ENCODE assay signal across 17 cellular contexts in the genomic region with DNA sequence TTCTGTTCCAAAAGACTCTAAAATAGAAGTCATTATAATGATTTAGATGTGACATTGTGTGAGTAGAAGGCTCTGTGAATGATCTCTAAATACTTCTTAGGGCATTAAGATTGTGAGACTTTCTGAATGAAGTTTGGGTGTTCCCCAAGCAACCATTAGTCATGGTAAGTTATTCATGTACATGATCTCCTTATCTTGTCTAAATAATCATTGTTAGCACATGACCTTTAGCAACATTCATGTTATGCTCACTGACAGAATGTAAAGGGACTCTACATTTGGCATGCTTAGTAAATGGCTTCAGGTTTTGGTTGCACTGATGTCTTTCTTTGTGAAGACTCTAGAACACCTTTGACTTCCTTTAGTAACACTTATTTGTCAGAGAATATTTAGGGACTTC.
"Had no signal": no experiment of that assay in that cellular context is flagged by ENCODE, and none has a peak within 500 bp of the region (broad histone marks: within the 10 kb centered on the region; RNA-seq: fewer than 3 reads in every experiment).

No MANE protein-coding gene starts in this region.

- H3K27ac Mint-ChIP-seq: activated naive CD8-positive, alpha-beta T cell treated with anti-CD3 and anti-CD28 coated beads, Interleukin-2, amount 10 ng/mL, durations not matched to agents 7 days and 5 days; memory B cell; natural killer cell; stimulated activated effector memory CD8-positive, alpha-beta T cell treated with anti-CD3 and anti-CD28 coated beads, Interleukin-12 subunit alpha, Interleukin-12 subunit beta, amount 100 ng/mL, for 72 hours had no signal

- H3K4me2 ChIP-seq: smooth muscle cell had no signal

- H3K4me3 ChIP-seq: left lung, smooth muscle cell, thyroid gland had no signal

- H3K4me1 ChIP-seq: left lung, thyroid gland had no signal

- H3K27me3 ChIP-seq: left lung, thyroid gland had no signal

- H3K27me3 Mint-ChIP-seq: activated naive CD8-positive, alpha-beta T cell treated with anti-CD3 and anti-CD28 coated beads, Interleukin-2, amount 10 ng/mL, durations not matched to agents 7 days and 5 days; memory B cell had no signal

- H3K36me3 Mint-ChIP-seq: activated naive CD8-positive, alpha-beta T cell treated with anti-CD3 and anti-CD28 coated beads, Interleukin-2, amount 10 ng/mL, durations not matched to agents 7 days and 5 days; memory B cell; natural killer cell; stimulated activated effector memory CD8-positive, alpha-beta T cell treated with anti-CD3 and anti-CD28 coated beads, Interleukin-12 subunit alpha, Interleukin-12 subunit beta, amount 100 ng/mL, for 72 hours had no signal

- H3K4me1 Mint-ChIP-seq: activated naive CD8-positive, alpha-beta T cell treated with anti-CD3 and anti-CD28 coated beads, Interleukin-2, amount 10 ng/mL, durations not matched to agents 7 days and 5 days; memory B cell; natural killer cell; stimulated activated effector memory CD8-positive, alpha-beta T cell treated with anti-CD3 and anti-CD28 coated beads, Interleukin-12 subunit alpha, Interleukin-12 subunit beta, amount 100 ng/mL, for 72 hours had no signal

- DNase-seq: activated CD4-positive, alpha-beta T cell treated with anti-CD3 and anti-CD28 coated beads, Interleukin-2, amount 50 U/mL, for 1 hour; activated effector memory CD4-positive, alpha-beta T cell treated with Interleukin-2 at 50 U/mL for 16 hours; activated naive CD8-positive, alpha-beta T cell treated with anti-CD3 and anti-CD28 coated beads, Interleukin-2, amount 10 ng/mL, durations not matched to agents 7 days and 5 days; activated T-cell treated with anti-CD3 and anti-CD28 coated beads for 4 hours; caudate nucleus; cortex of kidney; effector memory CD4-positive, alpha-beta T cell; left lung; natural killer cell; nucleus accumbens; right cardiac atrium; T-helper 2 cell; thyroid gland had no signal

- H3K27ac ChIP-seq: epithelial cell of prostate, left lung, thyroid gland had no signal

- H3K9me3 Mint-ChIP-seq: activated naive CD8-positive, alpha-beta T cell treated with anti-CD3 and anti-CD28 coated beads, Interleukin-2, amount 10 ng/mL, durations not matched to agents 7 days and 5 days; memory B cell; natural killer cell; stimulated activated effector memory CD8-positive, alpha-beta T cell treated with anti-CD3 and anti-CD28 coated beads, Interleukin-12 subunit alpha, Interleukin-12 subunit beta, amount 100 ng/mL, for 72 hours had no signal

- ATAC-seq: left lung, natural killer cell, right cardiac atrium had no signal

- H3K36me3 ChIP-seq: left lung, thyroid gland had no signal

- H3K4me3 Mint-ChIP-seq: activated naive CD8-positive, alpha-beta T cell treated with anti-CD3 and anti-CD28 coated beads, Interleukin-2, amount 10 ng/mL, durations not matched to agents 7 days and 5 days; memory B cell; natural killer cell; stimulated activated effector memory CD8-positive, alpha-beta T cell treated with anti-CD3 and anti-CD28 coated beads, Interleukin-12 subunit alpha, Interleukin-12 subunit beta, amount 100 ng/mL, for 72 hours had no signal

- H3K9me3 ChIP-seq: left lung, thyroid gland had no signal
